Comparison of ENCODE assay signal across 8 cellular contexts in genomic region chr1:25616080-25616931, GRCh38. TPM values are rescaled to one million over a fixed set of nuclear protein-coding genes. Genes with fewer than 3 reads are reported as not detected.
DNase-seq lines count a peak whose midpoint lies in the region; ATAC-seq and TF ChIP-seq lines count a peak whose summit lies in the region.

MAN1C1 (plus strand) TSS chr1:25616791; CDS start chr1:25617798, 1,007 bp downstream.

- peaks cover 36% of the 10 kb centered on the region for H3K4me1 Mint-ChIP-seq in neural crest cell

- H3K36me3 Mint-ChIP-seq in neural crest cell (ENCODE audit: low read depth), result no peaks in the 10 kb centered on the region

- peak; percentile 79 for DNase-seq in DMS114 treated with DMSO at 0.1 percent for 48 hours (lab: John Stamatoyannopoulos, UW; ENCODE audit: unreplicated experiment)
- DNase-seq in Kasumi-1 (lab: John Stamatoyannopoulos, UW), result peak; percentile 52 to 56
- peak; percentile 71 to 91 for DNase-seq in SHP77 (lab: John Stamatoyannopoulos, UW)
- DNase-seq in activated gamma-delta T cell treated with anti-CD3 and anti-CD28 coated beads, Interleukin-2, amount 50 U/mL, for 16 hours (ENCODE audit: low read depth), result peak; percentile 53
- DNase-seq in foreskin melanocyte, result peak; percentile 79
- DNase-seq in neural crest cell (ENCODE audit: low read depth, low spot score), result peak; percentile 90
- DNase-seq in stromal cell of bone marrow (ENCODE audit: low read depth), result peak; percentile 71

- H3K4me3 Mint-ChIP-seq in neural crest cell, result peak within 1 kb of the TSS; percentile 84

- H3K9me3 Mint-ChIP-seq in neural crest cell, result no peaks in the 10 kb centered on the region

- peak; percentile 49 for ATAC-seq in GM21576 (IDR thresholded peaks at IDR 0.05; ENCODE audit: unreplicated experiment)

- H3K27ac Mint-ChIP-seq in neural crest cell (ENCODE audit: unreplicated experiment), result no peak within 1 kb of the TSS

- H3K27me3 Mint-ChIP-seq in neural crest cell (ENCODE audit: low read depth), result peaks cover 33% of the 10 kb centered on the region

- peak; percentile 59 for TF ChIP-seq CTCF in neural crest cell (conservative IDR thresholded peaks at IDR 0.05)

RNA-seq across cellular contexts. Expression of gene MAN1C1, which starts in this region (rescaled TPM):
- 19.8 and 22.6 TPM in 2 replicates for total RNA-seq in neural crest cell

Comparison
In these comparisons a context has a peak if more than half of its experiments do, and no peak if none do; other contexts are left out.
1. Peak in every context shown above with its lines: DNase-seq and ATAC-seq.